19 cellular contexts compared by ENCODE assay signal in genomic region chr12:28857327-28857726, GRCh38.
"Had no signal": no experiment of that assay in that cellular context is flagged by ENCODE, and none has a peak within 500 bp of the region (broad histone marks: within the 10 kb centered on the region; RNA-seq: fewer than 3 reads in every experiment).

No MANE protein-coding gene starts in this region.

- H2AFZ ChIP-seq: hepatocyte had no signal

- H3K9me3 ChIP-seq: left ventricle myocardium inferior, lower lobe of right lung, right atrium auricular region had no signal

- H3K79me2 ChIP-seq: hepatocyte had no signal

- H3K4me3 ChIP-seq: coronary artery, hepatocyte, left ventricle myocardium inferior, lower lobe of right lung, right atrium auricular region had no signal

- H3K27me3 ChIP-seq: foreskin keratinocyte, hepatocyte, right atrium auricular region had no signal

- FAIRE-seq: endothelial cell of umbilical vein, kidney, small intestine had no signal

- H3K27ac ChIP-seq: coronary artery, foreskin keratinocyte, hepatocyte, left ventricle myocardium inferior, lower lobe of right lung, right atrium auricular region had no signal

- ATAC-seq: foreskin keratinocyte, left cardiac atrium, lower lobe of right lung had no signal

- DNase-seq: effector CD4-positive, alpha-beta T cell; erythroblast; foreskin keratinocyte; head of caudate nucleus; kidney; left cardiac atrium; left ventricle myocardium inferior; lower lobe of right lung; midbrain; naive B cell; posterior cingulate gyrus; small intestine; stimulated activated CD4-positive, alpha-beta T cell treated with anti-CD3 and anti-CD28 coated beads, Interleukin-12 subunit alpha, Interleukin-12 subunit beta, amount 100 ng/mL, for 4 hours; stimulated activated naive CD4-positive, alpha-beta T cell treated with Interleukin-2 at 50 U/mL for 16 hours; trophoblast cell had no signal

- H3K4me2 ChIP-seq: hepatocyte had no signal

- H3K4me1 ChIP-seq: foreskin keratinocyte, left ventricle myocardium inferior, lower lobe of right lung, right atrium auricular region had no signal

- H3K36me3 ChIP-seq: left ventricle myocardium inferior, lower lobe of right lung, right atrium auricular region had no signal
